1 cellular context compared by ENCODE assay signal in genomic region chr17:32529604-32530003, GRCh38.
TF ChIP-seq lines count a peak whose summit lies in the region.

No MANE protein-coding gene starts in this region.

TF ChIP-seq in PFSK-1, 5 proteins besides CTCF, POLR2A, EP300 and RAD21 (continued from another document):
- TF ChIP-seq, protein P1, sequence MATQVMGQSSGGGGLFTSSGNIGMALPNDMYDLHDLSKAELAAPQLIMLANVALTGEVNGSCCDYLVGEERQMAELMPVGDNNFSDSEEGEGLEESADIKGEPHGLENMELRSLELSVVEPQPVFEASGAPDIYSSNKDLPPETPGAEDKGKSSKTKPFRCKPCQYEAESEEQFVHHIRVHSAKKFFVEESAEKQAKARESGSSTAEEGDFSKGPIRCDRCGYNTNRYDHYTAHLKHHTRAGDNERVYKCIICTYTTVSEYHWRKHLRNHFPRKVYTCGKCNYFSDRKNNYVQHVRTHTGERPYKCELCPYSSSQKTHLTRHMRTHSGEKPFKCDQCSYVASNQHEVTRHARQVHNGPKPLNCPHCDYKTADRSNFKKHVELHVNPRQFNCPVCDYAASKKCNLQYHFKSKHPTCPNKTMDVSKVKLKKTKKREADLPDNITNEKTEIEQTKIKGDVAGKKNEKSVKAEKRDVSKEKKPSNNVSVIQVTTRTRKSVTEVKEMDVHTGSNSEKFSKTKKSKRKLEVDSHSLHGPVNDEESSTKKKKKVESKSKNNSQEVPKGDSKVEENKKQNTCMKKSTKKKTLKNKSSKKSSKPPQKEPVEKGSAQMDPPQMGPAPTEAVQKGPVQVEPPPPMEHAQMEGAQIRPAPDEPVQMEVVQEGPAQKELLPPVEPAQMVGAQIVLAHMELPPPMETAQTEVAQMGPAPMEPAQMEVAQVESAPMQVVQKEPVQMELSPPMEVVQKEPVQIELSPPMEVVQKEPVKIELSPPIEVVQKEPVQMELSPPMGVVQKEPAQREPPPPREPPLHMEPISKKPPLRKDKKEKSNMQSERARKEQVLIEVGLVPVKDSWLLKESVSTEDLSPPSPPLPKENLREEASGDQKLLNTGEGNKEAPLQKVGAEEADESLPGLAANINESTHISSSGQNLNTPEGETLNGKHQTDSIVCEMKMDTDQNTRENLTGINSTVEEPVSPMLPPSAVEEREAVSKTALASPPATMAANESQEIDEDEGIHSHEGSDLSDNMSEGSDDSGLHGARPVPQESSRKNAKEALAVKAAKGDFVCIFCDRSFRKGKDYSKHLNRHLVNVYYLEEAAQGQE (IDR thresholded peaks at IDR 0.05; ENCODE audit: insufficient read depth in 1 of 2, low read depth in 2 of 2, low read length in 2 of 2), result no peak
- peak; percentile 45 for TF ChIP-seq FOXP2 (optimal IDR thresholded peaks at IDR 0.05; ENCODE audit: borderline replicate concordance, extremely low read depth, extremely low read length, insufficient read depth)
